In genomic region chr2:70596739-70597138, GRCh38 we compare ENCODE assay signal across 15 cellular contexts. TPM values are rescaled to one million over a fixed set of nuclear protein-coding genes. Genes with fewer than 3 reads are reported as not detected.
DNase-seq lines count a peak whose midpoint lies in the region; ATAC-seq, FAIRE-seq and TF ChIP-seq lines count a peak whose summit lies in the region.
"Had no signal": no experiment of that assay in that cellular context is flagged by ENCODE, and none has a peak within 500 bp of the region (broad histone marks: within the 10 kb centered on the region; RNA-seq: fewer than 3 reads in every experiment).

No MANE protein-coding gene starts in this region.

- POLR2A ChIA-PET in endothelial cell of umbilical vein (lab: Charles Lee), result no interaction called here

- DNase-seq in activated CD8-positive, alpha-beta memory T cell treated with anti-CD3 and anti-CD28 coated beads, Interleukin-2, amount 10 ng/mL, durations not matched to agents 7 days and 5 days, result no peak
- no peak for DNase-seq in activated CD8-positive, alpha-beta memory T cell treated with anti-CD3 and anti-CD28 coated beads for 24 hours
- DNase-seq in MV-4-11 (lab: John Stamatoyannopoulos, UW) (peak; percentile 67), endothelial cell of umbilical vein (ENCODE audit: low read depth, low spot score) (peak; percentile 6), smooth muscle cell (lab: John Stamatoyannopoulos, UW; ENCODE audit: unreplicated experiment) (no peak), NCI-H774 (lab: John Stamatoyannopoulos, UW) (no peak), NCI-H1694 (lab: John Stamatoyannopoulos, UW) (no peak)
- DNase-seq: activated CD4-positive, alpha-beta T cell treated with anti-CD3 and anti-CD28 coated beads, Interleukin-2, amount 50 U/mL, for 4 hours; anterior cingulate cortex; C1 segment of cervical spinal cord; naive B cell; OCI-M1; stimulated activated CD4-positive, alpha-beta T cell treated with anti-CD3 and anti-CD28 coated beads, Interleukin-4, amount 100 ng/mL, for 4 hours had no signal

- peaks cover 2 to 4% of the 10 kb centered on the region in 2 experiments for H3K27me3 ChIP-seq in endothelial cell of umbilical vein (ENCODE audit: control insufficient read depth in 2 of 2, insufficient read depth in 2 of 2, low read length in 2 of 2)
- no peaks in the 10 kb centered on the region for H3K27me3 ChIP-seq in smooth muscle cell (ENCODE audit: low read depth)

- H3K4me1 ChIP-seq in endothelial cell of umbilical vein (ENCODE audit: control insufficient read depth, extremely low read depth, insufficient read depth, low read length) (peaks cover 2% of the 10 kb centered on the region), smooth muscle cell (ENCODE audit: low read depth) (no peaks in the 10 kb centered on the region)

- dilution Hi-C loops in endothelial cell of umbilical vein (cut with MboI; ENCODE audit: extremely low pct_ligation_motif_present, low sequenced_read_pairs), result no loop called here

- H3K36me3 ChIP-seq in endothelial cell of umbilical vein (ENCODE audit: control insufficient read depth in 2 of 2, extremely low read depth in 1 of 2, insufficient read depth in 2 of 2, low read length in 2 of 2) (no peaks in the 10 kb centered on the region), smooth muscle cell (ENCODE audit: low read depth) (no peaks in the 10 kb centered on the region)

- H2AFZ ChIP-seq in endothelial cell of umbilical vein (ENCODE audit: low read depth, low read length) (peak overlapping the region; percentile 33), smooth muscle cell (ENCODE audit: low read depth) (peak overlapping the region; percentile 17)

- H3K9me3 Mint-ChIP-seq in activated CD8-positive, alpha-beta memory T cell treated with anti-CD3 and anti-CD28 coated beads, Interleukin-2, amount 10 ng/mL, durations not matched to agents 7 days and 5 days (ENCODE audit: low read depth), result no peaks in the 10 kb centered on the region

- TF ChIP-seq CTCF in endothelial cell of umbilical vein (IDR thresholded peaks at IDR 0.05; ENCODE audit: extremely low read depth in 1 of 2, insufficient read depth in 1 of 2, low read depth in 1 of 2, low read length in 2 of 2), result no peak
- no peak for TF ChIP-seq CTCF in smooth muscle cell (IDR thresholded peaks at IDR 0.05; ENCODE audit: borderline replicate concordance, insufficient read depth, poor library complexity, severe bottlenecking)

- H3K27ac ChIP-seq in endothelial cell of umbilical vein (ENCODE audit: insufficient read depth, low read depth, low read length), result peak overlapping the region; percentile 5
- peak overlapping the region; percentile 78 for H3K27ac ChIP-seq in smooth muscle cell (ENCODE audit: low read depth)

- peak overlapping the region; percentile 9 for H3K27ac Mint-ChIP-seq in activated CD8-positive, alpha-beta memory T cell treated with anti-CD3 and anti-CD28 coated beads, Interleukin-2, amount 10 ng/mL, durations not matched to agents 7 days and 5 days

- H3K36me3 Mint-ChIP-seq in activated CD8-positive, alpha-beta memory T cell treated with anti-CD3 and anti-CD28 coated beads, Interleukin-2, amount 10 ng/mL, durations not matched to agents 7 days and 5 days, result peaks cover 2% of the 10 kb centered on the region

- WGBS in smooth muscle cell (ENCODE audit: low lambda C conversion rate), result 83% methylated on average over 7 of the region's 7 CpGs

- peaks cover 18% of the 10 kb centered on the region for H3K27me3 Mint-ChIP-seq in activated CD8-positive, alpha-beta memory T cell treated with anti-CD3 and anti-CD28 coated beads, Interleukin-2, amount 10 ng/mL, durations not matched to agents 7 days and 5 days

- CTCF ChIA-PET in activated CD8-positive, alpha-beta memory T cell treated with anti-CD3 and anti-CD28 coated beads, Interleukin-2, amount 10 ng/mL, durations not matched to agents 7 days and 5 days (lab: Charles Lee), result no interaction called here
- CTCF ChIA-PET in endothelial cell of umbilical vein (lab: Charles Lee), result interaction anchor here (1.1 kb wide), 1 partner anchor 21 kb away, joined by 3 read pairs; no protein-coding TSS in a partner anchor

- H3K4me3 ChIP-seq in endothelial cell of umbilical vein (replicated peaks in 1 of 3; ENCODE audit: insufficient read depth in 1 of 3, low read depth in 1 of 3, low read length in 3 of 3) (no peak overlapping the region), smooth muscle cell (no peak overlapping the region)
- H3K4me3 ChIP-seq: K562 had no signal

- no peak overlapping the region for H3K4me2 ChIP-seq in endothelial cell of umbilical vein (ENCODE audit: insufficient read depth, low read length)
- no peak overlapping the region for H3K4me2 ChIP-seq in smooth muscle cell

- no peak for TF ChIP-seq POLR2A in endothelial cell of umbilical vein (IDR thresholded peaks at IDR 0.05; ENCODE audit: low read depth, low read length)

- ATAC-seq in activated CD8-positive, alpha-beta memory T cell treated with anti-CD3 and anti-CD28 coated beads, Interleukin-2, amount 10 ng/mL, durations not matched to agents 7 days and 5 days, result no peak
- ATAC-seq in HG03565 (IDR thresholded peaks at IDR 0.05; ENCODE audit: unreplicated experiment), result no peak
- ATAC-seq: K562 had no signal

- no peaks in the 10 kb centered on the region for H4K20me1 ChIP-seq in endothelial cell of umbilical vein (replicated peaks; ENCODE audit: control insufficient read depth, extremely low read depth, insufficient read depth, low read length)
- no peaks in the 10 kb centered on the region for H4K20me1 ChIP-seq in smooth muscle cell (ENCODE audit: low read depth)

- H3F3A ChIP-seq in smooth muscle cell (ENCODE audit: low read depth), result no peaks in the 10 kb centered on the region

- no peak for FAIRE-seq in endothelial cell of umbilical vein (lab: Jason Lieb, UNC)
- FAIRE-seq: K562 had no signal

- intact Hi-C loops in endothelial cell of umbilical vein (cut with micrococcal nuclease), result no loop called here

- no peaks in the 10 kb centered on the region for H3K9me1 ChIP-seq in endothelial cell of umbilical vein (replicated peaks; ENCODE audit: control insufficient read depth, extremely low read depth, insufficient read depth, low read length)

- BruUV-seq in endothelial cell of umbilical vein (replicated peaks; lab: Mats Ljungman, UMichigan), result TSS peak; percentile 78

- H3K9me3 ChIP-seq in endothelial cell of umbilical vein (replicated peaks; ENCODE audit: control insufficient read depth, insufficient read depth, low read length) (no peaks in the 10 kb centered on the region), smooth muscle cell (replicated peaks; ENCODE audit: low read depth) (peaks cover 2% of the 10 kb centered on the region)

- no peak overlapping the region for H3K4me3 Mint-ChIP-seq in activated CD8-positive, alpha-beta memory T cell treated with anti-CD3 and anti-CD28 coated beads, Interleukin-2, amount 10 ng/mL, durations not matched to agents 7 days and 5 days
- H3K4me3 Mint-ChIP-seq: naive B cell had no signal

- H3K79me2 ChIP-seq in endothelial cell of umbilical vein (ENCODE audit: control insufficient read depth, insufficient read depth, low read length) (no peaks in the 10 kb centered on the region), smooth muscle cell (ENCODE audit: low read depth) (no peaks in the 10 kb centered on the region)

- H3K4me1 Mint-ChIP-seq in activated CD8-positive, alpha-beta memory T cell treated with anti-CD3 and anti-CD28 coated beads, Interleukin-2, amount 10 ng/mL, durations not matched to agents 7 days and 5 days, result peaks cover 10% of the 10 kb centered on the region
- H3K4me1 Mint-ChIP-seq: naive B cell had no signal

- H3K9ac ChIP-seq in endothelial cell of umbilical vein (replicated peaks; ENCODE audit: extremely low read depth, insufficient read depth, low read length), result no peak overlapping the region
- no peak overlapping the region for H3K9ac ChIP-seq in smooth muscle cell (ENCODE audit: low read depth)

TF ChIP-seq in endothelial cell of umbilical vein, 7 proteins besides CTCF, POLR2A, EP300 and RAD21:
- no peak for TF ChIP-seq GATA2 (IDR thresholded peaks at IDR 0.05; ENCODE audit: insufficient read depth, insufficient read length, low read depth, low read length)
- no peak for TF ChIP-seq MYC (IDR thresholded peaks at IDR 0.05; ENCODE audit: low read depth, low read length)
- TF ChIP-seq EZH2 (IDR thresholded peaks at IDR 0.05; ENCODE audit: borderline replicate concordance, low read depth, low read length, severe bottlenecking), result no peak
- TF ChIP-seq MAX (IDR thresholded peaks at IDR 0.05; ENCODE audit: insufficient read depth, insufficient read length), result no peak
- TF ChIP-seq FOS (IDR thresholded peaks at IDR 0.05; ENCODE audit: borderline replicate concordance, insufficient read depth, low read length), result no peak
- no peak for TF ChIP-seq POLR2AphosphoS5 (IDR thresholded peaks at IDR 0.05; ENCODE audit: insufficient read depth, low read depth, low read length)
- no peak for TF ChIP-seq JUN (IDR thresholded peaks at IDR 0.05; ENCODE audit: borderline replicate concordance, insufficient read depth, insufficient read length, low read depth)

RNA-seq across cellular contexts. Expression of gene TGFA, which starts 43.1 kb away (rescaled TPM):
- total RNA-seq in activated CD8-positive, alpha-beta memory T cell treated with anti-CD3 and anti-CD28 coated beads, Interleukin-2, amount 10 ng/mL, durations not matched to agents 7 days and 5 days, result not detected
- 0.12 and 0.22 TPM in 2 replicates for total RNA-seq in endothelial cell of umbilical vein
- polyA plus RNA-seq in endothelial cell of umbilical vein, result 0.19 and 0.32 TPM in 2 replicates
- polyA plus RNA-seq in endothelial cell of umbilical vein (2011; cell fraction: cytosol; rRNA removed), result 0.17 and 0.21 TPM in 2 replicates
- 0.21 and 0.25 TPM in 2 replicates for polyA plus RNA-seq in endothelial cell of umbilical vein (2011; cell fraction: nucleus; rRNA removed)
- 0.31 and 0.59 TPM in 2 replicates for polyA plus RNA-seq in endothelial cell of umbilical vein (2012)
- 0.06 and 0.32 TPM in 2 replicates for polyA minus RNA-seq in endothelial cell of umbilical vein
- polyA minus RNA-seq in endothelial cell of umbilical vein (2011; cell fraction: cytosol; rRNA and poly(A)+ RNA removed), result 6.0 TPM
- 0.29 and 0.38 TPM in 2 replicates for polyA minus RNA-seq in endothelial cell of umbilical vein (2011; cell fraction: nucleus; rRNA and poly(A)+ RNA removed)
- 2.4 and 3.6 TPM in 2 replicates for total RNA-seq in smooth muscle cell
- polyA plus RNA-seq in smooth muscle cell, result 0.21 TPM in 1 of 2 replicates, not detected in the other
- total RNA-seq: K562 had no signal
- polyA plus RNA-seq: K562 had no signal

Comparison
In these comparisons a context has a peak if more than half of its experiments do, and no peak if none do; other contexts are left out.
1. DNase-seq: peak in MV-4-11 (single experiment) and endothelial cell of umbilical vein (single experiment); none in activated CD8-positive, alpha-beta memory T cell treated with anti-CD3 and anti-CD28 coated beads, Interleukin-2, amount 10 ng/mL, durations not matched to agents 7 days and 5 days (single experiment), activated CD8-positive, alpha-beta memory T cell treated with anti-CD3 and anti-CD28 coated beads for 24 hours (single experiment), smooth muscle cell (single experiment), NCI-H774 (single experiment) and NCI-H1694 (single experiment).